23 cellular contexts compared by ENCODE assay signal in genomic region chr1:206828765-206829164, GRCh38. TPM values are rescaled to one million over a fixed set of nuclear protein-coding genes. Genes with fewer than 3 reads are reported as not detected.
DNase-seq lines count a peak whose midpoint lies in the region; ATAC-seq, FAIRE-seq and TF ChIP-seq lines count a peak whose summit lies in the region.
"Had no signal": no experiment of that assay in that cellular context is flagged by ENCODE, and none has a peak within 500 bp of the region (broad histone marks: within the 10 kb centered on the region; RNA-seq: fewer than 3 reads in every experiment).

No MANE protein-coding gene starts in this region.

- POLR2A ChIA-PET in naive thymus-derived CD8-positive, alpha-beta T cell (lab: Charles Lee), result interaction anchor here (0.6 to 1.7 kb wide), 5 partner anchors 30 to 81 kb away, joined by 3 to 9 read pairs (median 5); no protein-coding TSS in a partner anchor

- H3K27ac Mint-ChIP-seq in HFFc6, result no peak overlapping the region
- H3K27ac Mint-ChIP-seq in naive thymus-derived CD8-positive, alpha-beta T cell, result peak overlapping the region in 8 of 10 donors; percentile 7 to 94 (median 79)

- peak in 1 of 2 donors; percentile 23 for ATAC-seq in naive thymus-derived CD8-positive, alpha-beta T cell
- ATAC-seq: esophagus mucosa had no signal

- TF ChIP-seq CTCF in HFFc6 (IDR thresholded peaks at IDR 0.05), result peak; percentile 15; the same call in 1 of the 2 replicates
- TF ChIP-seq CTCF in bronchial epithelial cell (IDR thresholded peaks at IDR 0.05; ENCODE audit: insufficient read depth, low read length, severe bottlenecking), result no peak

- H3K4me1 Mint-ChIP-seq in HFFc6 (ENCODE audit: low read depth), result peaks cover 30% of the 10 kb centered on the region
- H3K4me1 Mint-ChIP-seq in naive thymus-derived CD8-positive, alpha-beta T cell, result peaks cover 24 to 79% (median 44%) of the 10 kb centered on the region in 4 donors

- H3K27me3 ChIP-seq in bronchial epithelial cell (ENCODE audit: control insufficient read depth, insufficient read depth, low read length), result peaks cover 3% of the 10 kb centered on the region
- H3K27me3 ChIP-seq: thyroid gland had no signal

- no peak overlapping the region for H3K4me3 ChIP-seq in bronchial epithelial cell (ENCODE audit: low read depth, low read length)
- H3K4me3 ChIP-seq: lung, smooth muscle cell, thyroid gland had no signal

- H3K27me3 Mint-ChIP-seq in HFFc6 (ENCODE audit: insufficient read depth), result peaks cover 5% of the 10 kb centered on the region
- no peaks in the 10 kb centered on the region for H3K27me3 Mint-ChIP-seq in naive thymus-derived CD8-positive, alpha-beta T cell

- H3K36me3 ChIP-seq in bronchial epithelial cell (ENCODE audit: control insufficient read depth, insufficient read depth, low read length), result no peaks in the 10 kb centered on the region
- H3K36me3 ChIP-seq: thyroid gland had no signal

- DNase-seq in DMS53 (lab: John Stamatoyannopoulos, UW), result peak; percentile 41
- no peak for DNase-seq in DMS53 treated with DMSO at 0.1 percent for 48 hours (lab: John Stamatoyannopoulos, UW; ENCODE audit: unreplicated experiment)
- DNase-seq in HFFc6, result no peak
- peak; percentile 30 for DNase-seq in bronchial epithelial cell (ENCODE audit: low read depth)
- DNase-seq in naive thymus-derived CD8-positive, alpha-beta T cell, result no peak
- no peak for DNase-seq in NCI-H146 treated with DMSO at 0.1 percent for 48 hours (lab: John Stamatoyannopoulos, UW; ENCODE audit: unreplicated experiment)
- DNase-seq in stimulated activated CD4-positive, alpha-beta T cell treated with anti-CD3 and anti-CD28 coated beads, Interleukin-4, amount 100 ng/mL, for 24 hours, result no peak
- DNase-seq in anterior cingulate cortex (lab: John Stamatoyannopoulos, UW), result no peak
- DNase-seq: activated CD4-positive, CD25-positive, alpha-beta regulatory T cell; activated CD8-positive, alpha-beta memory T cell treated with anti-CD3 and anti-CD28 coated beads, Interleukin-2, amount 50 U/mL, for 4 hours; dermis blood vessel endothelial cell; NCI-H1694; NCI-H446; Right ventricle myocardium superior; T-helper 1 cell; thyroid gland had no signal

- H3K4me3 Mint-ChIP-seq in HFFc6, result no peak overlapping the region
- H3K4me3 Mint-ChIP-seq in naive thymus-derived CD8-positive, alpha-beta T cell, result peak overlapping the region in 5 of 10 donors; percentile 50 to 79 (median 75)
- H3K4me3 Mint-ChIP-seq: nephron had no signal

- no peaks in the 10 kb centered on the region for H3K9me3 Mint-ChIP-seq in HFFc6
- H3K9me3 Mint-ChIP-seq in naive thymus-derived CD8-positive, alpha-beta T cell, result no peaks in the 10 kb centered on the region
- H3K9me3 Mint-ChIP-seq: nephron had no signal

- no peaks in the 10 kb centered on the region for H3K36me3 Mint-ChIP-seq in HFFc6 (ENCODE audit: low read depth)
- H3K36me3 Mint-ChIP-seq in naive thymus-derived CD8-positive, alpha-beta T cell, result no peaks in the 10 kb centered on the region

- no peak for FAIRE-seq in bronchial epithelial cell (lab: Jason Lieb, UNC)
- FAIRE-seq: HTR-8/SVneo had no signal

RNA-seq across cellular contexts. Expression of gene IL20, which starts 36.7 kb away (rescaled TPM):
- not detected for total RNA-seq in HFFc6 (2021; fragmentation: NEBNext Ultra II Directional; extraction: Animal tissue kit (Norgen Biotek cat#: 25700))
- total RNA-seq in bronchial epithelial cell, result 0.53 TPM in 1 of 2 replicates, not detected in the other
- not detected for total RNA-seq in naive thymus-derived CD8-positive, alpha-beta T cell
- polyA plus RNA-seq in naive thymus-derived CD8-positive, alpha-beta T cell, result not detected
- total RNA-seq: Daoy, dermis blood vessel endothelial cell, esophagus mucosa, lung, posterior vena cava, Right ventricle myocardium superior, smooth muscle cell, thyroid gland had no signal
- polyA plus RNA-seq: smooth muscle cell had no signal

RNA-seq across cellular contexts. Expression of gene IL10, which starts 56.5 kb away (rescaled TPM):
- not detected for total RNA-seq in HFFc6 (2021; fragmentation: NEBNext Ultra II Directional; extraction: Animal tissue kit (Norgen Biotek cat#: 25700))
- total RNA-seq in bronchial epithelial cell, result not detected in 2 replicates
- total RNA-seq in naive thymus-derived CD8-positive, alpha-beta T cell, result not detected
- polyA plus RNA-seq in naive thymus-derived CD8-positive, alpha-beta T cell, result not detected
- total RNA-seq: Daoy, dermis blood vessel endothelial cell had no signal

RNA-seq across cellular contexts. Expression of gene IL19, which starts 58.2 kb away (rescaled TPM):
- not detected for total RNA-seq in HFFc6 (2021; fragmentation: NEBNext Ultra II Directional; extraction: Animal tissue kit (Norgen Biotek cat#: 25700))
- 0.13 TPM in 1 of 2 replicates, not detected in the other for total RNA-seq in bronchial epithelial cell
- total RNA-seq in naive thymus-derived CD8-positive, alpha-beta T cell, result not detected
- polyA plus RNA-seq in naive thymus-derived CD8-positive, alpha-beta T cell, result not detected
- total RNA-seq: Daoy, dermis blood vessel endothelial cell, posterior vena cava, Right ventricle myocardium superior, smooth muscle cell, thyroid gland had no signal

Comparison
In these comparisons a context has a peak if more than half of its experiments do, and no peak if none do; other contexts are left out.
1. DNase-seq: peak in DMS53 (single experiment) and bronchial epithelial cell (single experiment); none in DMS53 treated with DMSO at 0.1 percent for 48 hours (single experiment), HFFc6 (single experiment), naive thymus-derived CD8-positive, alpha-beta T cell (0 of 10), NCI-H146 treated with DMSO at 0.1 percent for 48 hours (single experiment), stimulated activated CD4-positive, alpha-beta T cell treated with anti-CD3 and anti-CD28 coated beads, Interleukin-4, amount 100 ng/mL, for 24 hours (single experiment) and anterior cingulate cortex (0 of 58).